27 cellular contexts compared by ENCODE assay signal in genomic region chr5:1347571-1347970, GRCh38. TPM values are rescaled to one million over a fixed set of nuclear protein-coding genes. Genes with fewer than 3 reads are reported as not detected.
DNase-seq lines count a peak whose midpoint lies in the region; ATAC-seq lines count a peak whose summit lies in the region.
"Had no signal": no experiment of that assay in that cellular context is flagged by ENCODE, and none has a peak within 500 bp of the region (broad histone marks: within the 10 kb centered on the region; RNA-seq: fewer than 3 reads in every experiment).

No MANE protein-coding gene starts in this region.

- peak overlapping the region in 2 of 11 experiments; percentile 4 to 38; a peak in 3 of 22 replicates for H3K27ac ChIP-seq in BLaER1 treated with 17β-estradiol and CSF1 and Interleukin-3, amounts not matched to agents 10 nM and 100 nM
- no peak overlapping the region for H3K27ac ChIP-seq in naive thymus-derived CD4-positive, alpha-beta T cell (ENCODE audit: low read depth, low read length)
- H3K27ac ChIP-seq: colonic mucosa, foreskin keratinocyte, pancreas, tibial artery had no signal

- H3K27me3 ChIP-seq in BLaER1 treated with 17β-estradiol and CSF1 and Interleukin-3, amounts not matched to agents 10 nM and 100 nM: no peaks in the 10 kb centered on the region
- no peaks in the 10 kb centered on the region for H3K27me3 ChIP-seq in H7 (ENCODE audit: control insufficient read depth, insufficient read depth, low read length)
- no peaks in the 10 kb centered on the region for H3K27me3 ChIP-seq in naive thymus-derived CD4-positive, alpha-beta T cell (ENCODE audit: control insufficient read depth in 2 of 2, insufficient read depth in 2 of 2, low read length in 2 of 2)
- H3K27me3 ChIP-seq: colonic mucosa, foreskin keratinocyte, pancreas, tibial artery had no signal

- H3K9ac ChIP-seq in BLaER1 treated with 17β-estradiol and CSF1 and Interleukin-3, amounts not matched to agents 10 nM and 100 nM: peak overlapping the region in 7 of 11 experiments; percentile 6 to 54 (median 16); a peak in 4 of 22 replicates
- H3K9ac ChIP-seq: SK-N-SH had no signal

- H3K27ac Mint-ChIP-seq in naive thymus-derived CD4-positive, alpha-beta T cell: peak overlapping the region in 4 of 9 donors; percentile 14 to 72 (median 44)
- H3K27ac Mint-ChIP-seq: activated CD8-positive, alpha-beta T cell treated with anti-CD3 and anti-CD28 coated beads, Interleukin-2, amount 10 ng/mL, durations not matched to agents 7 days and 5 days; CD8-positive, alpha-beta T cell; memory B cell; stimulated activated naive CD8-positive, alpha-beta T cell treated with anti-CD3 and anti-CD28 coated beads, Interleukin-15, amount 100 ng/mL, for 72 hours had no signal

- no peak for ATAC-seq in naive thymus-derived CD4-positive, alpha-beta T cell
- ATAC-seq in GM21529 (IDR thresholded peaks at IDR 0.05; ENCODE audit: unreplicated experiment): no peak
- ATAC-seq: activated CD8-positive, alpha-beta T cell treated with anti-CD3 and anti-CD28 coated beads, Interleukin-2, amount 10 ng/mL, durations not matched to agents 7 days and 5 days; CD8-positive, alpha-beta T cell; foreskin keratinocyte; HCT116; pancreas; right cardiac atrium; stimulated activated naive CD8-positive, alpha-beta T cell treated with anti-CD3 and anti-CD28 coated beads, Interleukin-15, amount 100 ng/mL, for 72 hours had no signal

- peaks cover 4 to 13% (median 9%) of the 10 kb centered on the region in 11 experiments for H3K36me3 ChIP-seq in BLaER1 treated with 17β-estradiol and CSF1 and Interleukin-3, amounts not matched to agents 10 nM and 100 nM
- H3K36me3 ChIP-seq in H7 (replicated peaks; ENCODE audit: control insufficient read depth, insufficient read depth, low read length): peaks cover 2% of the 10 kb centered on the region
- H3K36me3 ChIP-seq in naive thymus-derived CD4-positive, alpha-beta T cell (ENCODE audit: control insufficient read depth in 2 of 3, insufficient read depth in 3 of 3, low read length in 3 of 3): peaks cover 0 to under 1% (median 0%) of the 10 kb centered on the region in 3 experiments
- H3K36me3 ChIP-seq: colonic mucosa, pancreas had no signal

- CTCF ChIA-PET in naive thymus-derived CD4-positive, alpha-beta T cell (lab: Charles Lee): interaction anchor here (1.1 kb wide), 1 partner anchor 179 kb away, joined by 4 read pairs; no protein-coding TSS in a partner anchor

- peak overlapping the region in 6 of 10 donors; percentile 10 to 82 (median 54) for H3K4me3 Mint-ChIP-seq in naive thymus-derived CD4-positive, alpha-beta T cell

- H3K9me3 ChIP-seq in BLaER1 treated with 17β-estradiol and CSF1 and Interleukin-3, amounts not matched to agents 10 nM and 100 nM (replicated peaks in 1 of 11): no peaks in the 10 kb centered on the region
- H3K9me3 ChIP-seq in naive thymus-derived CD4-positive, alpha-beta T cell (ENCODE audit: control insufficient read depth in 2 of 3, low read length in 3 of 3): no peaks in the 10 kb centered on the region
- H3K9me3 ChIP-seq: colonic mucosa, pancreas, SK-N-SH, tibial artery had no signal

- intact Hi-C loops in naive thymus-derived CD4-positive, alpha-beta T cell (cut with micrococcal nuclease): loop anchor here in 1 of 2 donors (10.0 kb wide), 2 partner anchors 177 to 457 kb away; partner anchors contain the start of genes LPCAT1 and NDUFS6

- peak overlapping the region; percentile 61 to 99 (median 75) for H3K4me2 ChIP-seq in BLaER1 treated with 17β-estradiol and CSF1 and Interleukin-3, amounts not matched to agents 10 nM and 100 nM
- H3K4me2 ChIP-seq: SK-N-SH had no signal

- peak; percentile 60 for DNase-seq in H7
- DNase-seq in UCSD-AML1 (lab: John Stamatoyannopoulos, UW; ENCODE audit: unreplicated experiment): peak; percentile 42
- DNase-seq in naive thymus-derived CD4-positive, alpha-beta T cell: no peak
- DNase-seq in stimulated activated CD4-positive, alpha-beta T cell treated with anti-CD3 and anti-CD28 coated beads, Interleukin-15, amount 100 ng/mL, for 24 hours: no peak
- DNase-seq in KG1 (lab: John Stamatoyannopoulos, UW): no peak
- DNase-seq in CD1c-positive myeloid dendritic cell (ENCODE audit: extremely low spot score): no peak
- DNase-seq: activated CD4-positive, CD25-positive, alpha-beta regulatory T cell treated with anti-CD3 and anti-CD28 coated beads, Interleukin-2, amount 50 U/mL, for 72 hours; activated CD8-positive, alpha-beta T cell treated with anti-CD3 and anti-CD28 coated beads, Interleukin-2, amount 10 ng/mL, durations not matched to agents 7 days and 5 days; activated gamma-delta T cell; activated T-cell treated with anti-CD3 and anti-CD28 coated beads for 4 hours; amygdala; CD8-positive, alpha-beta T cell; colonic mucosa; effector memory CD4-positive, alpha-beta T cell; foreskin keratinocyte; NCI-H1436 treated with DMSO at 0.1 percent for 48 hours; NCI-H524 treated with DMSO at 0.1 percent for 48 hours; pancreas; right cardiac atrium; SK-N-SH; stimulated activated naive CD8-positive, alpha-beta T cell treated with anti-CD3 and anti-CD28 coated beads, Interleukin-15, amount 100 ng/mL, for 72 hours; tibial artery had no signal

- H3K4me3 ChIP-seq in BLaER1 treated with 17β-estradiol and CSF1 and Interleukin-3, amounts not matched to agents 10 nM and 100 nM: no peak overlapping the region
- H3K4me3 ChIP-seq in H7 (ENCODE audit: insufficient read depth, low read depth, low read length): no peak overlapping the region
- no peak overlapping the region for H3K4me3 ChIP-seq in naive thymus-derived CD4-positive, alpha-beta T cell (ENCODE audit: low read length)
- H3K4me3 ChIP-seq: colonic mucosa, pancreas, tibial artery had no signal

- H3K4me1 ChIP-seq in BLaER1 treated with 17β-estradiol and CSF1 and Interleukin-3, amounts not matched to agents 10 nM and 100 nM: peaks cover 35 to 70% (median 61%) of the 10 kb centered on the region in 10 experiments
- peaks cover 12 to 18% of the 10 kb centered on the region in 2 donors for H3K4me1 ChIP-seq in naive thymus-derived CD4-positive, alpha-beta T cell (ENCODE audit: control insufficient read depth in 2 of 2, insufficient read depth in 2 of 2, low read length in 2 of 2)

- peaks cover 0 to 20% (median 16%) of the 10 kb centered on the region in 11 experiments; a peak in 19 of 22 replicates for H4K20me1 ChIP-seq in BLaER1 treated with 17β-estradiol and CSF1 and Interleukin-3, amounts not matched to agents 10 nM and 100 nM

- POLR2A ChIA-PET in naive thymus-derived CD4-positive, alpha-beta T cell (lab: Charles Lee): interaction anchor here (1.1 kb wide), 1 partner anchor 38 kb away, joined by 6 read pairs; no protein-coding TSS in a partner anchor

- H3K36me3 Mint-ChIP-seq in naive thymus-derived CD4-positive, alpha-beta T cell: peaks cover 0 to 9% (median 9%) of the 10 kb centered on the region in 5 donors
- H3K36me3 Mint-ChIP-seq: memory B cell had no signal

- H3K4me1 Mint-ChIP-seq in naive thymus-derived CD4-positive, alpha-beta T cell: peaks cover 16 to 31% (median 24%) of the 10 kb centered on the region in 7 donors

- no peaks in the 10 kb centered on the region for H3K9me3 Mint-ChIP-seq in naive thymus-derived CD4-positive, alpha-beta T cell
- H3K9me3 Mint-ChIP-seq: CD8-positive, alpha-beta T cell; memory B cell; stimulated activated naive CD8-positive, alpha-beta T cell treated with anti-CD3 and anti-CD28 coated beads, Interleukin-15, amount 100 ng/mL, for 72 hours had no signal

- peaks cover 0 to 5% (median 0%) of the 10 kb centered on the region in 5 donors for H3K27me3 Mint-ChIP-seq in naive thymus-derived CD4-positive, alpha-beta T cell
- H3K27me3 Mint-ChIP-seq: memory B cell had no signal

RNA-seq across cellular contexts. Expression of gene CLPTM1L, which starts 2.7 kb away (rescaled TPM):
- 171 and 173 TPM in 2 replicates for total RNA-seq in H7 (2014; rRNA removed; shearing (Covaris generic))
- 100 to 1,000 TPM in 1 of 5 experiments, 10 to 100 TPM in 4; 64.9 to 104 (median 71.9) TPM for total RNA-seq in naive thymus-derived CD4-positive, alpha-beta T cell
- polyA plus RNA-seq in naive thymus-derived CD4-positive, alpha-beta T cell: 10 to 100 TPM; 27.7 to 49.3 TPM

RNA-seq across cellular contexts. Expression of gene TERT, which starts 52.7 kb away (rescaled TPM):
- total RNA-seq in H7 (2014; rRNA removed; shearing (Covaris generic)): 15.1 and 27.1 TPM in 2 replicates
- 1 to 10 TPM in 3 of 5 experiments, under 1 TPM in 2; 0.13 to 3.3 (median 1.8) TPM for total RNA-seq in naive thymus-derived CD4-positive, alpha-beta T cell
- polyA plus RNA-seq in naive thymus-derived CD4-positive, alpha-beta T cell: under 1 TPM in 1 of 2 donors, not detected in 1; 0.23 TPM
- total RNA-seq: bronchial epithelial cell, right cardiac atrium had no signal
- polyA plus RNA-seq: foreskin keratinocyte, pancreas, right cardiac atrium had no signal

Comparison
In these comparisons a context has a peak if more than half of its experiments do, and no peak if none do; other contexts are left out.
1. DNase-seq: peak in H7 (single experiment) and UCSD-AML1 (single experiment); none in naive thymus-derived CD4-positive, alpha-beta T cell (0 of 9), stimulated activated CD4-positive, alpha-beta T cell treated with anti-CD3 and anti-CD28 coated beads, Interleukin-15, amount 100 ng/mL, for 24 hours (single experiment), KG1 (single experiment) and CD1c-positive myeloid dendritic cell (single experiment).